Comparison of ENCODE assay signal across 8 cellular contexts in the genomic region with DNA sequence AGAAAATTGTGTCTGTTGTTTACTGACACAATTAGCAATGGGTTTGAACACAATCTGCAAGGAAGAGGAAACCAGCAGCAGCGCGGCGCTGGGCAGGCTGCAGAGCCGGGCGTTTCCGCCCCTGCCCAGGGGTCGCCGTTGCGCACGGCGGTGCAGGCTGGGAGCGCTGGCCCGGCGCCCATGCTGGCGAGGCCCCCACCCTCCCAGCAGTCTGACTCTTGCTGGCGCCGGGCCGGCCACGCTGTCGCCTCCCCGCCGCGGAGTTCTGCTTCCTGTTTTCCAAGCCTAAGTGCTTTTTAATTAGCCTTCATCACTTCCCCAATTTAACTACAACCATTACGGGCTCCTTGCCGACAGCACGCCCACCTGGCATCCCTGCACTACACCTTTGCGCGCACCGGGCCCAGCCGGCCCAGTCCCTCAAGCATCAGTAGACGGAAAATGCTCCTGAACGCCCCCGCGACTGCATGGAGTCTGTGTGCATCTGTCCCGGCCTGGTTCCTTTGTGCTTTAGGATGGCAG.
A peak's percentile ranks its signal among the peaks of the same experiment; 100 is the strongest.
DNase-seq lines count a peak whose midpoint lies in the region; ATAC-seq and TF ChIP-seq lines count a peak whose summit lies in the region.

No MANE protein-coding gene starts in this region.

- peaks cover 14 to 27% (median 14%) of the 10 kb centered on the region in 4 donors for H3K4me1 Mint-ChIP-seq in CD4-positive, alpha-beta memory T cell
- H3K4me1 Mint-ChIP-seq in activated B cell treated with CpG ODN at 0.5 μM for 24 hours, result peaks cover 16% of the 10 kb centered on the region
- peaks cover 3 to 22% (median 16%) of the 10 kb centered on the region in 4 donors for H3K4me1 Mint-ChIP-seq in naive thymus-derived CD8-positive, alpha-beta T cell

- peak overlapping the region; percentile 66 to 89 (median 78) for H3K4me3 Mint-ChIP-seq in CD4-positive, alpha-beta memory T cell
- H3K4me3 Mint-ChIP-seq in activated B cell treated with CpG ODN at 0.5 μM for 24 hours, result peak overlapping the region; percentile 80
- peak overlapping the region; percentile 68 to 86 (median 81) for H3K4me3 Mint-ChIP-seq in naive thymus-derived CD8-positive, alpha-beta T cell

- H3K4me3 ChIP-seq in CD4-positive, alpha-beta memory T cell (ENCODE audit: low read length in 2 of 2), result no peak overlapping the region
- H3K4me3 ChIP-seq in foreskin fibroblast (ENCODE audit: low read depth in 1 of 2, low read length in 2 of 2) (peak overlapping the region; percentile 35 to 59), uterus (peak overlapping the region in 1 of 2 donors; percentile 43)

- peaks cover 16 to 35% of the 10 kb centered on the region in 2 donors for H3K27me3 Mint-ChIP-seq in CD4-positive, alpha-beta memory T cell
- peaks cover 17% of the 10 kb centered on the region for H3K27me3 Mint-ChIP-seq in activated B cell treated with CpG ODN at 0.5 μM for 24 hours
- peaks cover 19 to 52% (median 29%) of the 10 kb centered on the region in 5 donors for H3K27me3 Mint-ChIP-seq in naive thymus-derived CD8-positive, alpha-beta T cell

- DNase-seq in CD4-positive, alpha-beta memory T cell, result no peak
- DNase-seq in NCI-H1694 treated with DMSO at 0.1 percent for 48 hours (lab: John Stamatoyannopoulos, UW), result peak; percentile 71
- DNase-seq in activated B cell treated with CpG ODN at 0.5 μM for 24 hours, result peak; percentile 24
- DNase-seq in foreskin fibroblast, result peak in 1 of 2 donors; percentile 33
- peak in 5 of 10 donors; percentile 1 to 17 (median 5) for DNase-seq in naive thymus-derived CD8-positive, alpha-beta T cell
- DNase-seq in uterus, result peak; percentile 32 to 36
- DNase-seq in RKO (ENCODE audit: low spot score), result no peak

- CTCF ChIA-PET in CD4-positive, alpha-beta memory T cell (lab: Charles Lee; ENCODE audit: partially characterized antibody), result no interaction called here
- CTCF ChIA-PET in activated B cell treated with CpG ODN at 0.5 μM for 24 hours (lab: Charles Lee), result no interaction called here

- POLR2A ChIA-PET in CD4-positive, alpha-beta memory T cell (lab: Charles Lee; ENCODE audit: partially characterized antibody), result no interaction called here
- POLR2A ChIA-PET in activated B cell treated with CpG ODN at 0.5 μM for 24 hours (lab: Charles Lee), result no interaction called here
- POLR2A ChIA-PET in naive thymus-derived CD8-positive, alpha-beta T cell (lab: Charles Lee), result no interaction called here

- peaks cover 0 to 2% (median 0%) of the 10 kb centered on the region in 8 donors for H3K9me3 Mint-ChIP-seq in CD4-positive, alpha-beta memory T cell
- H3K9me3 Mint-ChIP-seq in activated B cell treated with CpG ODN at 0.5 μM for 24 hours, result no peaks in the 10 kb centered on the region
- H3K9me3 Mint-ChIP-seq in naive thymus-derived CD8-positive, alpha-beta T cell, result no peaks in the 10 kb centered on the region

- H3K27ac Mint-ChIP-seq in CD4-positive, alpha-beta memory T cell, result peak overlapping the region in 1 of 7 donors; percentile 10
- no peak overlapping the region for H3K27ac Mint-ChIP-seq in activated B cell treated with CpG ODN at 0.5 μM for 24 hours
- H3K27ac Mint-ChIP-seq in naive thymus-derived CD8-positive, alpha-beta T cell, result peak overlapping the region in 1 of 10 donors; percentile 2

- intact Hi-C loops in CD4-positive, alpha-beta memory T cell (cut with micrococcal nuclease), result no loop called here
- intact Hi-C loops in activated B cell treated with CpG ODN at 0.5 μM for 24 hours (cut with micrococcal nuclease), result no loop called here
- intact Hi-C loops in uterus (cut with DNase I; ENCODE audit: low total_unique reads), result no loop called here

- H3K4me1 ChIP-seq in CD4-positive, alpha-beta memory T cell (ENCODE audit: insufficient read depth, low read length), result peaks cover 21% of the 10 kb centered on the region
- no peaks in the 10 kb centered on the region for H3K4me1 ChIP-seq in uterus

- H3K27ac ChIP-seq in CD4-positive, alpha-beta memory T cell (ENCODE audit: low read depth, low read length), result no peak overlapping the region
- H3K27ac ChIP-seq in uterus, result peak overlapping the region; percentile 24 to 52

- ATAC-seq in GM21367 (IDR thresholded peaks at IDR 0.05; ENCODE audit: unreplicated experiment) (peak; percentile 49), activated B cell treated with CpG ODN at 0.5 μM for 24 hours (ENCODE audit: low read depth) (peak; percentile 78)
- ATAC-seq in naive thymus-derived CD8-positive, alpha-beta T cell, result peak; percentile 46 to 53

- no peaks in the 10 kb centered on the region for H3K9me3 ChIP-seq in CD4-positive, alpha-beta memory T cell (ENCODE audit: control insufficient read depth in 1 of 2, low read length in 2 of 2)
- no peaks in the 10 kb centered on the region for H3K9me3 ChIP-seq in uterus

- TF ChIP-seq CTCF in activated B cell treated with CpG ODN at 0.5 μM for 24 hours (IDR thresholded peaks at IDR 0.05), result no peak
- TF ChIP-seq CTCF in foreskin fibroblast (IDR thresholded peaks at IDR 0.05; ENCODE audit: low read depth, low read length), result no peak
- no peak for TF ChIP-seq CTCF in uterus (IDR thresholded peaks at IDR 0.05)

- no peaks in the 10 kb centered on the region for H3K36me3 Mint-ChIP-seq in CD4-positive, alpha-beta memory T cell
- H3K36me3 Mint-ChIP-seq in activated B cell treated with CpG ODN at 0.5 μM for 24 hours (ENCODE audit: low read depth), result no peaks in the 10 kb centered on the region
- no peaks in the 10 kb centered on the region for H3K36me3 Mint-ChIP-seq in naive thymus-derived CD8-positive, alpha-beta T cell

- no peak for TF ChIP-seq POLR2A in uterus (IDR thresholded peaks at IDR 0.05)

- no peaks in the 10 kb centered on the region for H3K27me3 ChIP-seq in CD4-positive, alpha-beta memory T cell (ENCODE audit: insufficient read depth, low read length)
- no peaks in the 10 kb centered on the region for H3K27me3 ChIP-seq in uterus

- H3K36me3 ChIP-seq in CD4-positive, alpha-beta memory T cell (ENCODE audit: insufficient read depth, low read length), result no peaks in the 10 kb centered on the region
- H3K36me3 ChIP-seq in uterus, result no peaks in the 10 kb centered on the region

Comparison
In these comparisons a context has a peak if more than half of its experiments do, and no peak if none do; other contexts are left out.
1. DNase-seq: peak in NCI-H1694 treated with DMSO at 0.1 percent for 48 hours (single experiment), activated B cell treated with CpG ODN at 0.5 μM for 24 hours (single experiment) and uterus (2 of 2); none in CD4-positive, alpha-beta memory T cell (0 of 5) and RKO (single experiment).
2. H3K4me3 ChIP-seq: peak in foreskin fibroblast (2 of 2); none in CD4-positive, alpha-beta memory T cell (0 of 2).
3. Peak in every context shown above with its lines, with median percentiles within 50 percentile points of each other: H3K4me3 Mint-ChIP-seq and ATAC-seq.